8 cellular contexts compared by ENCODE assay signal in genomic region chrX:149871940-149872339, GRCh38. TPM values are rescaled to one million over a fixed set of nuclear protein-coding genes. Genes with fewer than 3 reads are reported as not detected.
DNase-seq lines count a peak whose midpoint lies in the region; ATAC-seq and TF ChIP-seq lines count a peak whose summit lies in the region.

No MANE protein-coding gene starts in this region.

- no peak overlapping the region for H3K4me3 ChIP-seq in CD4-positive, alpha-beta memory T cell (ENCODE audit: low read length in 2 of 2)
- H3K4me3 ChIP-seq in epithelial cell of esophagus (ENCODE audit: low read length) (no peak overlapping the region), neuronal stem cell (ENCODE audit: low read length in 2 of 2) (no peak overlapping the region)

- POLR2A ChIA-PET in CD4-positive, alpha-beta memory T cell (lab: Charles Lee; ENCODE audit: partially characterized antibody): no interaction called here
- POLR2A ChIA-PET in activated CD4-positive, alpha-beta T cell treated with anti-CD3 and anti-CD28 coated beads, Interleukin-2, amount 10 ng/mL, durations not matched to agents 7 days and 5 days (lab: Charles Lee): no interaction called here

- no peaks in the 10 kb centered on the region for H3K27me3 ChIP-seq in CD4-positive, alpha-beta memory T cell (ENCODE audit: insufficient read depth, low read length)
- no peaks in the 10 kb centered on the region for H3K27me3 ChIP-seq in neuronal stem cell (ENCODE audit: control insufficient read depth in 3 of 3, insufficient read depth in 3 of 3, low read depth in 1 of 3, low read length in 3 of 3)

- H3K14ac ChIP-seq in neuronal stem cell (ENCODE audit: low read length): no peak overlapping the region

- no peaks in the 10 kb centered on the region for H3K4me1 ChIP-seq in CD4-positive, alpha-beta memory T cell (ENCODE audit: insufficient read depth, low read length)
- H3K4me1 ChIP-seq in neuronal stem cell (ENCODE audit: control insufficient read depth in 2 of 2, insufficient read depth in 1 of 2, low read depth in 1 of 2, low read length in 2 of 2): no peaks in the 10 kb centered on the region

- H3K27ac Mint-ChIP-seq in CD4-positive, alpha-beta memory T cell: no peak overlapping the region
- H3K27ac Mint-ChIP-seq in activated CD4-positive, alpha-beta T cell treated with anti-CD3 and anti-CD28 coated beads, Interleukin-2, amount 10 ng/mL, durations not matched to agents 7 days and 5 days: no peak overlapping the region

- no peaks in the 10 kb centered on the region for H3K79me1 ChIP-seq in neuronal stem cell (ENCODE audit: low read depth, low read length)

- peaks cover 0 to 2% (median 0%) of the 10 kb centered on the region in 8 donors for H3K9me3 Mint-ChIP-seq in CD4-positive, alpha-beta memory T cell
- H3K9me3 Mint-ChIP-seq in activated CD4-positive, alpha-beta T cell treated with anti-CD3 and anti-CD28 coated beads, Interleukin-2, amount 10 ng/mL, durations not matched to agents 7 days and 5 days: no peaks in the 10 kb centered on the region

- H3K23ac ChIP-seq in neuronal stem cell (ENCODE audit: low read depth, low read length, poor library complexity): no peak overlapping the region

- peaks cover 4 to 6% of the 10 kb centered on the region in 2 donors for H3K27me3 Mint-ChIP-seq in CD4-positive, alpha-beta memory T cell
- peaks cover 12% of the 10 kb centered on the region for H3K27me3 Mint-ChIP-seq in activated CD4-positive, alpha-beta T cell treated with anti-CD3 and anti-CD28 coated beads, Interleukin-2, amount 10 ng/mL, durations not matched to agents 7 days and 5 days

- peak overlapping the region in 1 of 8 donors; percentile 1 for H3K4me3 Mint-ChIP-seq in CD4-positive, alpha-beta memory T cell
- H3K4me3 Mint-ChIP-seq in activated CD4-positive, alpha-beta T cell treated with anti-CD3 and anti-CD28 coated beads, Interleukin-2, amount 10 ng/mL, durations not matched to agents 7 days and 5 days: no peak overlapping the region

- H3K18ac ChIP-seq in neuronal stem cell (ENCODE audit: low read length): no peak overlapping the region

- H3K36me3 ChIP-seq in CD4-positive, alpha-beta memory T cell (ENCODE audit: insufficient read depth, low read length): no peaks in the 10 kb centered on the region
- H3K36me3 ChIP-seq in neuronal stem cell (replicated peaks in 1 of 2; ENCODE audit: control insufficient read depth in 2 of 2, insufficient read depth in 2 of 2, low read length in 2 of 2): no peaks in the 10 kb centered on the region

- no CpG with 5 or more reads among the region's 3 CpGs for WGBS in neuronal stem cell (ENCODE audit: extremely low coverage in 2 of 2, insufficient read length in 2 of 2, insufficient replicate concordance in 1 of 2), 2 donors

- H3K27ac ChIP-seq in CD4-positive, alpha-beta memory T cell (ENCODE audit: low read depth, low read length): no peak overlapping the region
- H3K27ac ChIP-seq in neuronal stem cell (replicated peaks; ENCODE audit: low read length): no peak overlapping the region

- no peak overlapping the region for H3K4me2 ChIP-seq in neuronal stem cell (ENCODE audit: insufficient read depth, low read length, poor library complexity, severe bottlenecking)

- H2BK15ac ChIP-seq in neuronal stem cell (ENCODE audit: low read length): no peak overlapping the region

- H3K36me3 Mint-ChIP-seq in CD4-positive, alpha-beta memory T cell: no peaks in the 10 kb centered on the region
- H3K36me3 Mint-ChIP-seq in activated CD4-positive, alpha-beta T cell treated with anti-CD3 and anti-CD28 coated beads, Interleukin-2, amount 10 ng/mL, durations not matched to agents 7 days and 5 days (ENCODE audit: low read depth): no peaks in the 10 kb centered on the region

- no peak overlapping the region for H2AK5ac ChIP-seq in neuronal stem cell (ENCODE audit: low read depth, low read length)

- H2BK5ac ChIP-seq in neuronal stem cell (ENCODE audit: low read length): no peak overlapping the region

- intact Hi-C loops in CD4-positive, alpha-beta memory T cell (cut with micrococcal nuclease): loop anchor here (5.0 kb wide), 1 partner anchor 1210 kb away; no protein-coding TSS in a partner anchor

- no peak overlapping the region for H3K9ac ChIP-seq in neuronal stem cell (ENCODE audit: low read depth, low read length, poor library complexity)

- ATAC-seq in GM19463 (IDR thresholded peaks at IDR 0.05; ENCODE audit: unreplicated experiment): peak; percentile 99

- peak; percentile 29 to 66 (median 58) for DNase-seq in CD4-positive, alpha-beta memory T cell
- DNase-seq in HK-2 (ENCODE audit: unreplicated experiment) (peak; percentile 16), epithelial cell of esophagus (ENCODE audit: low read depth) (peak; percentile 50), pons (ENCODE audit: low spot score) (no peak), neuronal stem cell (ENCODE audit: low spot score) (no peak)
- peak; percentile 56 for DNase-seq in activated CD4-positive, alpha-beta T cell treated with anti-CD3 and anti-CD28 coated beads, Interleukin-2, amount 10 ng/mL, durations not matched to agents 7 days and 5 days
- peak; percentile 48 to 50 for DNase-seq in stimulated activated CD4-positive, alpha-beta T cell treated with anti-CD3 and anti-CD28 coated beads, Interleukin-4, amount 100 ng/mL, for 4 hours

- H4K91ac ChIP-seq in neuronal stem cell (ENCODE audit: low read depth, low read length, poor library complexity): no peak overlapping the region

- no peaks in the 10 kb centered on the region for H3K9me3 ChIP-seq in CD4-positive, alpha-beta memory T cell (ENCODE audit: control insufficient read depth in 1 of 2, low read length in 2 of 2)
- H3K9me3 ChIP-seq in neuronal stem cell (replicated peaks in 1 of 2; ENCODE audit: control insufficient read depth in 2 of 2, insufficient read depth in 1 of 2, low read depth in 1 of 2, low read length in 2 of 2): no peaks in the 10 kb centered on the region

- no peak overlapping the region for H2BK12ac ChIP-seq in neuronal stem cell (ENCODE audit: low read length)

- no peak overlapping the region for H4K8ac ChIP-seq in neuronal stem cell (ENCODE audit: low read depth, low read length)

- H2AFZ ChIP-seq in neuronal stem cell (ENCODE audit: low read length): no peak overlapping the region

- CTCF ChIA-PET in CD4-positive, alpha-beta memory T cell (lab: Charles Lee; ENCODE audit: partially characterized antibody): interaction anchor here (0.9 kb wide), 1 partner anchor 11 kb away, joined by 4 read pairs; no protein-coding TSS in a partner anchor
- CTCF ChIA-PET in activated CD4-positive, alpha-beta T cell treated with anti-CD3 and anti-CD28 coated beads, Interleukin-2, amount 10 ng/mL, durations not matched to agents 7 days and 5 days (lab: Charles Lee): interaction anchor here (1.0 to 1.3 kb wide), 2 partner anchors 12 to 16 kb away, joined by 3 read pairs; no protein-coding TSS in a partner anchor

- no peak overlapping the region for H2BK120ac ChIP-seq in neuronal stem cell (ENCODE audit: low read depth, low read length)

- peak; percentile 31 for TF ChIP-seq CTCF in epithelial cell of esophagus (IDR thresholded peaks at IDR 0.05; ENCODE audit: insufficient read depth, low read depth, low read length, missing control alignments)

- H3K4ac ChIP-seq in neuronal stem cell (ENCODE audit: low read length): no peak overlapping the region

- peaks cover 0 to 6% (median 1%) of the 10 kb centered on the region in 4 donors for H3K4me1 Mint-ChIP-seq in CD4-positive, alpha-beta memory T cell
- peaks cover 3% of the 10 kb centered on the region for H3K4me1 Mint-ChIP-seq in activated CD4-positive, alpha-beta T cell treated with anti-CD3 and anti-CD28 coated beads, Interleukin-2, amount 10 ng/mL, durations not matched to agents 7 days and 5 days

RNA-seq across cellular contexts. Expression of gene MAGEA8, which starts 9.0 kb away (rescaled TPM):
- not detected for total RNA-seq in CD4-positive, alpha-beta memory T cell
- polyA plus RNA-seq in CD4-positive, alpha-beta memory T cell: not detected
- total RNA-seq in activated CD4-positive, alpha-beta T cell treated with anti-CD3 and anti-CD28 coated beads, Interleukin-2, amount 10 ng/mL, durations not matched to agents 7 days and 5 days: not detected
- not detected for polyA plus RNA-seq in neuronal stem cell (2013, experiment 1 of 2)
- not detected for polyA plus RNA-seq in neuronal stem cell (2013, experiment 2 of 2)

RNA-seq across cellular contexts. Expression of gene HSFX4, which starts 57.4 kb away (rescaled TPM):
- total RNA-seq in CD4-positive, alpha-beta memory T cell: not detected
- not detected for polyA plus RNA-seq in CD4-positive, alpha-beta memory T cell
- total RNA-seq in activated CD4-positive, alpha-beta T cell treated with anti-CD3 and anti-CD28 coated beads, Interleukin-2, amount 10 ng/mL, durations not matched to agents 7 days and 5 days: not detected
- not detected for polyA plus RNA-seq in neuronal stem cell (2013, experiment 1 of 2)
- polyA plus RNA-seq in neuronal stem cell (2013, experiment 2 of 2): not detected

Comparison
In these comparisons a context has a peak if more than half of its experiments do, and no peak if none do; other contexts are left out.
1. DNase-seq: peak in CD4-positive, alpha-beta memory T cell (5 of 5), HK-2 (single experiment), activated CD4-positive, alpha-beta T cell treated with anti-CD3 and anti-CD28 coated beads, Interleukin-2, amount 10 ng/mL, durations not matched to agents 7 days and 5 days (single experiment), epithelial cell of esophagus (single experiment) and stimulated activated CD4-positive, alpha-beta T cell treated with anti-CD3 and anti-CD28 coated beads, Interleukin-4, amount 100 ng/mL, for 4 hours (2 of 2); none in pons (single experiment) and neuronal stem cell (single experiment).